Comparison of ENCODE assay signal across 8 cellular contexts in the genomic region with DNA sequence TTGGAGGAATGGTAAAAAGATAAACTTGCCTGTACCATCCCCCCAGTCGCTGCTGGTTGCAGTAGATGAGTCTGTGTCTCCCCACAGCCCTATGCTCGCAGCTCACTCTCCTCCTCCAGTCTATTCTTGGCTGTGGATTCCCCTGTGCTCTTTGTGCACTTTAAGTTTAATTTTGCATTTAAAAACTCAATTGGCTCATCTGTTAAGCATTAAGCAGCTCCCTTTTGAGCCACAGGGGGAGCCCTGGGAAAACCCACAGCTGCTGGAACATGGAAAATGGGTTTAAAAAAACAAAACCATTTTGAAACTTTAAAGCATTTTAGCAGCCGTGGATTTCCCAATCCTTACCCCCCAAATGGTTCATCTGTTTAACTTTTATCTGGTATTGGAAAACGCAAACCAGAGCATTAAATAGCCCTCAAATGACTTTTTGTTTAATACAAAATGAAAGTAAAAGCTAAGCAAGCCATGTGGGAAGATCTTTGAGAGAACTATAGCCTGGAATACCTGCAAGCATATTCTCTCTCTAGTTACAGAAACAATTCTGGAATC.
DNase-seq lines count a peak whose midpoint lies in the region; ATAC-seq and TF ChIP-seq lines count a peak whose summit lies in the region.

No MANE protein-coding gene starts in this region.

- H3K4me3 ChIP-seq in WI38 (ENCODE audit: low read depth, low read length) (peak overlapping the region; percentile 44), right atrium auricular region (peak overlapping the region; percentile 1 to 35), skeletal muscle tissue (ENCODE audit: low read length in 3 of 3) (peak overlapping the region; percentile 56 to 73 (median 64))

- DNase-seq in ACHN: peak; percentile 82
- peak; percentile 24 for DNase-seq in HS-27A (ENCODE audit: low read depth)
- peak; percentile 64 for DNase-seq in right atrium auricular region (ENCODE audit: low spot score)
- no peak for DNase-seq in activated CD8-positive, alpha-beta memory T cell treated with anti-CD3 and anti-CD28 coated beads for 24 hours
- no peak for DNase-seq in activated CD4-positive, CD25-positive, alpha-beta regulatory T cell treated with anti-CD3 and anti-CD28 coated beads, Interleukin-2, amount 50 U/mL, for 72 hours

- H3K36me3 ChIP-seq in right atrium auricular region (no peaks in the 10 kb centered on the region), skeletal muscle tissue (ENCODE audit: control insufficient read depth in 3 of 3, insufficient read depth in 3 of 3, low read length in 3 of 3) (no peaks in the 10 kb centered on the region)

- peak overlapping the region; percentile 7 to 18 for H3K27ac ChIP-seq in right atrium auricular region
- H3K27ac ChIP-seq in skeletal muscle tissue (ENCODE audit: low read depth, low read length): peak overlapping the region; percentile 4

- H3K9me3 ChIP-seq in right atrium auricular region (no peaks in the 10 kb centered on the region), skeletal muscle tissue (ENCODE audit: control insufficient read depth in 3 of 3, low read length in 3 of 3) (no peaks in the 10 kb centered on the region)

- H3K9ac ChIP-seq in skeletal muscle tissue (ENCODE audit: low read depth in 1 of 3, low read length in 3 of 3): peak overlapping the region; percentile 51 to 63 (median 55)

- no peaks in the 10 kb centered on the region for H3K4me1 ChIP-seq in right atrium auricular region
- H3K4me1 ChIP-seq in skeletal muscle tissue (ENCODE audit: control insufficient read depth in 3 of 3, insufficient read depth in 3 of 3, low read length in 3 of 3): no peaks in the 10 kb centered on the region

- in situ Hi-C loops in ACHN (cut with HindIII; ENCODE audit: low pct_ligation_motif_present, low pct_unique_long_range_greater_than_20kb, low sequenced_read_pairs): no loop called here

- TF ChIP-seq CTCF in WI38 (IDR thresholded peaks at IDR 0.05; ENCODE audit: low read depth, low read length) (peak; percentile 79), right atrium auricular region (IDR thresholded peaks at IDR 0.05) (peak; percentile 29 to 69)

- no peaks in the 10 kb centered on the region for H3K27me3 ChIP-seq in right atrium auricular region
- H3K27me3 ChIP-seq in skeletal muscle tissue (ENCODE audit: control insufficient read depth in 3 of 3, insufficient read depth in 3 of 3, low read length in 3 of 3): no peaks in the 10 kb centered on the region

- ATAC-seq in GM18868 (IDR thresholded peaks at IDR 0.05; ENCODE audit: unreplicated experiment): peak; percentile 76

Comparison
In these comparisons a context has a peak if more than half of its experiments do, and no peak if none do; other contexts are left out.
1. DNase-seq: peak in ACHN (single experiment), HS-27A (single experiment) and right atrium auricular region (single experiment); none in activated CD8-positive, alpha-beta memory T cell treated with anti-CD3 and anti-CD28 coated beads for 24 hours (single experiment) and activated CD4-positive, CD25-positive, alpha-beta regulatory T cell treated with anti-CD3 and anti-CD28 coated beads, Interleukin-2, amount 50 U/mL, for 72 hours (single experiment).
2. Peak in every context shown above with its lines, with median percentiles within 50 percentile points of each other: H3K4me3 ChIP-seq.